Comparison of ENCODE assay signal across 13 cellular contexts in the genomic region with DNA sequence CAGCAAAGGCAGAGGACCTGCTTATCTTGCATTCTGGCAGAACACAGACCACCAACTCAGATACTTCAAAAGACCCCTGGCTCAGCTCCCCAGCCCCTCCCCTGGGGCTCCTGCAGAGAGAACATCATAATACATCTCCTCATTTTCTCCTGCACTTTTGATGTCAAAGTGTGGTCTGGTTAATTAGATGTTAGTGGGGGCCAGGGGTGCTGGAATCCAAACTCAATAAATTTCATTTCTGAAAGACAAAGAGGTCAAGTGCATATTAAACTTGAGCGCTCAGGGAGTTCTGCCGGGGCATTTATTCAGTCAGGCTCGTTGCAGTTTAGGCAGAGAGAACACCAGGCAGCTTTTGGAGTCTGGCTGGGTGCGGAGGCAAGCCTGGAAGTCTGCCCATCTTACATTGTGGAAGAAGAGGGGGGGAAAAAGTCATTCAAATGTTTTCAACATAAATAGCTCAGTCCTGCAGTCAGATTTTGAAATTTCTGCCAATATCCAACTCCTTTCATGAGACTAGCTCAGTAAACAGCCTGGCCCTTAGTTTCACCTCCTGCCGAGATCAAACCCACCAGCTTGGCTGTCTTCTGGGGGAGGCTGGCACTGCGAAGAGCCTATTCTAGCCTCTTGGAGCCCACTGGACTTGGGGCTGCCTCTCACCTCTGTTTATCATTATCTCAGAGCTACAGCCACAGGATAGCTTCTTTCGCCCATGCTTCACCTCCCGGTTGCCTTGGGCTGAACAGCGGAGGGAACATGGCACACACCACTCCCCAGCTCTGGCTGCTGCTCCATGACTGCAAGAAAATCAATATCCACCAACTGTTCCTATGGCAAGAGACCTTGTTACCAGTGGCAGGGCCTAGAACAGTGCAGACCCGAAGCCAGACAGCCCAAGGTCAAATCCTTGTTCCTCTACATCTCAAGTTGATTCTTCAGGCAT.
DNase-seq lines count a peak whose midpoint lies in the region; ATAC-seq and TF ChIP-seq lines count a peak whose summit lies in the region.
"Had no signal": no experiment of that assay in that cellular context is flagged by ENCODE, and none has a peak within 500 bp of the region (broad histone marks: within the 10 kb centered on the region; RNA-seq: fewer than 3 reads in every experiment).

No MANE protein-coding gene starts in this region.

- H2BK120ac ChIP-seq in H9 (ENCODE audit: low read depth, low read length, poor library complexity, severe bottlenecking), result no peak overlapping the region

- H3K14ac ChIP-seq in H9 (ENCODE audit: insufficient read depth, low read length), result peak overlapping the region; percentile 4; the same call in 1 of the 2 replicates

- TF ChIP-seq CTCF in H9 (conservative IDR thresholded peaks at IDR 0.05), result no peak

- H2BK12ac ChIP-seq in H9 (ENCODE audit: insufficient read length, low read depth, low read length), result no peak overlapping the region

- H3K18ac ChIP-seq in H9 (ENCODE audit: insufficient read length, low read depth, low read length), result no peak overlapping the region

- no peak overlapping the region for H3K56ac ChIP-seq in H9 (ENCODE audit: insufficient read length, low read depth, low read length)

- H3K23me2 ChIP-seq in H9 (ENCODE audit: insufficient read length, low read depth, low read length, poor library complexity, severe bottlenecking), result no peaks in the 10 kb centered on the region

- no peak overlapping the region for H2BK20ac ChIP-seq in H9 (ENCODE audit: low read depth, low read length, poor library complexity, severe bottlenecking)

- H3K27me3 Mint-ChIP-seq in H9 (ENCODE audit: low read depth), result no peaks in the 10 kb centered on the region; the same call in none of the 2 replicates

- no peak overlapping the region for H3K4me3 Mint-ChIP-seq in H9

- no peaks in the 10 kb centered on the region for H3K4me1 ChIP-seq in H9 (ENCODE audit: insufficient read depth, low read length)
- H3K4me1 ChIP-seq: Caco-2 had no signal

- no peaks in the 10 kb centered on the region for H3K36me3 Mint-ChIP-seq in H9 (ENCODE audit: insufficient read depth in 1 of 3, low read depth in 3 of 3)

- no peak overlapping the region for H3T11ph ChIP-seq in H9 (ENCODE audit: low read length)

- no peaks in the 10 kb centered on the region for H3K9me3 ChIP-seq in H9 (ENCODE audit: control insufficient read depth, low read depth, low read length)
- H3K9me3 ChIP-seq: Caco-2 had no signal

- H3K27ac ChIP-seq in H9 (ENCODE audit: insufficient read length, low read depth, low read length), result no peak overlapping the region
- H3K27ac ChIP-seq in layer of hippocampus (ENCODE audit: low read depth, low read length), result peak overlapping the region; percentile 42
- H3K27ac ChIP-seq: KMS-11, VCaP had no signal

- peak overlapping the region in 1 of 3 experiments; percentile 23; a peak in 2 of 7 replicates for H3K27ac Mint-ChIP-seq in H9

- H2AFZ ChIP-seq in H9 (ENCODE audit: low read length), result no peak overlapping the region

- H2BK15ac ChIP-seq in H9 (ENCODE audit: low read depth, low read length), result no peak overlapping the region

- DNase-seq in H9 (no peak), cerebellar cortex (ENCODE audit: low spot score) (peak; percentile 12), superior temporal gyrus (ENCODE audit: extremely low spot score) (peak; percentile 71), NCI-H1105 (lab: John Stamatoyannopoulos, UW) (no peak), mesenteric fat pad (ENCODE audit: low spot score) (no peak)
- DNase-seq: activated T-cell treated with anti-CD3 and anti-CD28 coated beads, Interleukin-2, amount 50 U/mL, for 48 hours; Caco-2; SHP77 had no signal

- no peak for ATAC-seq in HG03097 (IDR thresholded peaks at IDR 0.05; ENCODE audit: low FRiP score, unreplicated experiment)
- no peak for ATAC-seq in HG02763 (IDR thresholded peaks at IDR 0.05; ENCODE audit: unreplicated experiment)

- H4K8ac ChIP-seq in H9 (replicated peaks; ENCODE audit: insufficient read length, low read depth, low read length), result no peak overlapping the region

- no peak overlapping the region for H3K4ac ChIP-seq in H9 (ENCODE audit: low read depth, low read length)

- no peaks in the 10 kb centered on the region for H3K79me1 ChIP-seq in H9 (ENCODE audit: insufficient read depth, low read depth, low read length, poor library complexity, severe bottlenecking)

- H2AK5ac ChIP-seq in H9 (ENCODE audit: insufficient read length, low read length), result no peak overlapping the region

- no CpG with 5 or more reads among the region's 10 CpGs for WGBS in H9 (ENCODE audit: extremely low coverage, insufficient read length, low lambda C conversion rate)

- no peaks in the 10 kb centered on the region for H3K27me3 ChIP-seq in H9 (ENCODE audit: insufficient read depth, low read length)
- H3K27me3 ChIP-seq in layer of hippocampus (ENCODE audit: control insufficient read depth, insufficient read depth, low read length), result no peaks in the 10 kb centered on the region

- H3K4me1 Mint-ChIP-seq in H9, result peaks cover 9 to 14% of the 10 kb centered on the region in 2 experiments

- no peak overlapping the region for H3K4me2 ChIP-seq in H9 (ENCODE audit: insufficient read depth, insufficient read length, low read length)
- H3K4me2 ChIP-seq: KMS-11 had no signal

- H4K20me1 ChIP-seq in H9 (ENCODE audit: control insufficient read depth, insufficient read depth, insufficient read length), result no peaks in the 10 kb centered on the region

- H3K9ac ChIP-seq in H9 (ENCODE audit: extremely low read depth, insufficient read length, low read length), result no peak overlapping the region
- H3K9ac ChIP-seq: KMS-11 had no signal

- H4K91ac ChIP-seq in H9 (ENCODE audit: insufficient read length, low read depth, low read length), result no peak overlapping the region

- no peak overlapping the region for H3K23ac ChIP-seq in H9 (ENCODE audit: insufficient read length, low read depth, low read length)

- no peaks in the 10 kb centered on the region for H3K79me2 ChIP-seq in H9 (ENCODE audit: insufficient read depth, low read length)

- peaks cover 0 to 3% of the 10 kb centered on the region in 2 experiments; a peak in 1 of 5 replicates for H3K9me3 Mint-ChIP-seq in H9

- H4K5ac ChIP-seq in H9 (ENCODE audit: insufficient read length, low read depth, low read length), result no peak overlapping the region

- no peak overlapping the region for H2BK5ac ChIP-seq in H9 (ENCODE audit: insufficient read length, low read length)

Comparison
In these comparisons a context has a peak if more than half of its experiments do, and no peak if none do; other contexts are left out.
1. DNase-seq: peak in cerebellar cortex (single experiment) and superior temporal gyrus (single experiment); none in H9 (single experiment), NCI-H1105 (single experiment) and mesenteric fat pad (single experiment).